28 cellular contexts compared by ENCODE assay signal in the genomic region with DNA sequence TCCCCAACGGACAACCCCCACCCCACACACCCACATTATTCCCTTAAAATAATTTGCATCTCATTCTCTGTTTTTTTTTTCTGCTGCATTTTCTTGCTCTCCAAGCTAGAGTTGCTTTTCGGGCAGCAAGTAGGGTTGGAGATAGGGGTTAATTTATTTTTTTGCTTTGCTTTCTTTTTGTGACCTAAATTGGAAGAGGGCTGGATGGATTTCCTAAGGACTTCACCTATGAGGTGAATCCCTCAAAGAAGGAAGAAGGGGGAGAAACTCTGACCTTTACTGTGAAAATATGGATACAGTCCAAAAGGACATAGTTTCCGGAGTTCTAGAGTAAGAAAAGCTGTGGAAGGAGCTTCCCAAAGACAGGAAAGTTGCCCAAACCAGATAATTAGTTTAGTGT. TPM values are rescaled to one million over a fixed set of nuclear protein-coding genes. Genes with fewer than 3 reads are reported as not detected.
DNase-seq lines count a peak whose midpoint lies in the region; ATAC-seq and TF ChIP-seq lines count a peak whose summit lies in the region.
"Had no signal": no experiment of that assay in that cellular context is flagged by ENCODE, and none has a peak within 500 bp of the region (broad histone marks: within the 10 kb centered on the region; RNA-seq: fewer than 3 reads in every experiment).

No MANE protein-coding gene starts in this region.

- no peak overlapping the region for H2BK15ac ChIP-seq in H9 (ENCODE audit: low read depth, low read length)
- no peak overlapping the region for H2BK15ac ChIP-seq in mesenchymal stem cell (ENCODE audit: low read depth, poor library complexity, severe bottlenecking)

- H4K5ac ChIP-seq in H9 (ENCODE audit: insufficient read length, low read depth, low read length), result no peak overlapping the region

- H2BK12ac ChIP-seq in H9 (ENCODE audit: insufficient read length, low read depth, low read length), result no peak overlapping the region
- H2BK12ac ChIP-seq in mesenchymal stem cell (ENCODE audit: low read length in 2 of 2), result no peak overlapping the region

- H3K27me3 ChIP-seq in H9 (ENCODE audit: insufficient read depth, low read length), result no peaks in the 10 kb centered on the region; the same call in 1 of the 2 replicates
- H3K27me3 ChIP-seq in mesenchymal stem cell (ENCODE audit: control insufficient read depth in 1 of 2, insufficient read depth in 1 of 2, low read length in 2 of 2), result peaks cover 56 to 100% of the 10 kb centered on the region in 2 experiments

- peak overlapping the region; percentile 40 to 72 for H3K4me3 Mint-ChIP-seq in H9
- H3K4me3 Mint-ChIP-seq in progenitor cell of endocrine pancreas (ENCODE audit: low read depth), result peak overlapping the region; percentile 30
- H3K4me3 Mint-ChIP-seq: activated naive CD4-positive, alpha-beta T cell treated with anti-CD3 and anti-CD28 coated beads, Interleukin-2, amount 50 U/mL, for 24 hours; effector memory CD8-positive, alpha-beta T cell; stimulated activated effector memory CD8-positive, alpha-beta T cell treated with anti-CD3 and anti-CD28 coated beads, Interleukin-12 subunit alpha, Interleukin-12 subunit beta, amount 100 ng/mL, for 72 hours had no signal

- no peak overlapping the region for H2AK5ac ChIP-seq in H9 (ENCODE audit: insufficient read length, low read length)
- no peak overlapping the region for H2AK5ac ChIP-seq in mesenchymal stem cell (ENCODE audit: low read length, severe bottlenecking)

- H3K4ac ChIP-seq in H9 (ENCODE audit: low read depth, low read length) (no peak overlapping the region), mesenchymal stem cell (ENCODE audit: low read depth in 1 of 2, low read length in 2 of 2) (no peak overlapping the region)

- H2BK20ac ChIP-seq in H9 (ENCODE audit: low read depth, low read length, poor library complexity, severe bottlenecking), result no peak overlapping the region

- H2BK120ac ChIP-seq in H9 (ENCODE audit: low read depth, low read length, poor library complexity, severe bottlenecking) (no peak overlapping the region), mesenchymal stem cell (ENCODE audit: low read depth, low read length) (no peak overlapping the region)

- H3K4me2 ChIP-seq in H9 (ENCODE audit: insufficient read depth, insufficient read length, low read length) (peak overlapping the region; percentile 80), mesenchymal stem cell (ENCODE audit: low read length, poor library complexity, severe bottlenecking) (no peak overlapping the region)
- H3K4me2 ChIP-seq: BLaER1 treated with 17β-estradiol and CSF1 and Interleukin-3, amounts not matched to agents 10 nM and 100 nM had no signal

- H4K8ac ChIP-seq in H9 (replicated peaks; ENCODE audit: insufficient read length, low read depth, low read length) (no peak overlapping the region), mesenchymal stem cell (ENCODE audit: low read length) (no peak overlapping the region)

- H3K36me3 Mint-ChIP-seq in H9 (ENCODE audit: insufficient read depth in 1 of 3, low read depth in 3 of 3), result peaks cover 24 to 75% (median 73%) of the 10 kb centered on the region in 3 experiments
- peaks cover 9% of the 10 kb centered on the region for H3K36me3 Mint-ChIP-seq in progenitor cell of endocrine pancreas (ENCODE audit: insufficient read depth)
- H3K36me3 Mint-ChIP-seq: stimulated activated effector memory CD8-positive, alpha-beta T cell treated with anti-CD3 and anti-CD28 coated beads, Interleukin-12 subunit alpha, Interleukin-12 subunit beta, amount 100 ng/mL, for 72 hours had no signal

- H3K23ac ChIP-seq in H9 (ENCODE audit: insufficient read length, low read depth, low read length), result no peak overlapping the region
- H3K23ac ChIP-seq in mesenchymal stem cell (ENCODE audit: low read length in 2 of 2), result no peak overlapping the region

- no peaks in the 10 kb centered on the region for H3K9me3 ChIP-seq in H9 (ENCODE audit: control insufficient read depth, low read depth, low read length)
- peaks cover 3% of the 10 kb centered on the region for H3K9me3 ChIP-seq in mesenchymal stem cell (ENCODE audit: control insufficient read depth, low read length)
- H3K9me3 ChIP-seq: thoracic aorta had no signal

- H3K4me1 Mint-ChIP-seq in H9 (peaks cover 68 to 69% of the 10 kb centered on the region in 2 experiments), progenitor cell of endocrine pancreas (ENCODE audit: low read depth) (peaks cover 24% of the 10 kb centered on the region)
- H3K4me1 Mint-ChIP-seq: activated naive CD4-positive, alpha-beta T cell treated with anti-CD3 and anti-CD28 coated beads, Interleukin-2, amount 50 U/mL, for 24 hours; stimulated activated effector memory CD8-positive, alpha-beta T cell treated with anti-CD3 and anti-CD28 coated beads, Interleukin-12 subunit alpha, Interleukin-12 subunit beta, amount 100 ng/mL, for 72 hours had no signal

- H3K14ac ChIP-seq in H9 (ENCODE audit: insufficient read depth, low read length) (no peak overlapping the region), mesenchymal stem cell (ENCODE audit: low read length in 2 of 2) (no peak overlapping the region)

- TF ChIP-seq CTCF in H9 (conservative IDR thresholded peaks at IDR 0.05) (no peak), epithelial cell of esophagus (IDR thresholded peaks at IDR 0.05; ENCODE audit: insufficient read depth, low read depth, low read length, missing control alignments) (no peak), progenitor cell of endocrine pancreas (IDR thresholded peaks at IDR 0.05; ENCODE audit: unreplicated experiment) (no peak)

- H3K4me3 ChIP-seq in epithelial cell of esophagus (ENCODE audit: low read length) (peak overlapping the region; percentile 25), mesenchymal stem cell (ENCODE audit: insufficient read depth in 1 of 2, low read depth in 1 of 2, low read length in 2 of 2) (no peak overlapping the region)
- H3K4me3 ChIP-seq: BLaER1 treated with 17β-estradiol and CSF1 and Interleukin-3, amounts not matched to agents 10 nM and 100 nM; K562; thoracic aorta had no signal

- H2AFZ ChIP-seq in H9 (ENCODE audit: low read length) (no peak overlapping the region), mesenchymal stem cell (ENCODE audit: low read depth, low read length) (no peak overlapping the region)

- H3K18ac ChIP-seq in H9 (ENCODE audit: insufficient read length, low read depth, low read length) (no peak overlapping the region), mesenchymal stem cell (ENCODE audit: low read depth in 1 of 2, low read length in 2 of 2) (no peak overlapping the region)

- H3K56ac ChIP-seq in H9 (ENCODE audit: insufficient read length, low read depth, low read length), result no peak overlapping the region

- no peak overlapping the region for H3T11ph ChIP-seq in H9 (ENCODE audit: low read length)

- peaks cover 3 to 6% of the 10 kb centered on the region in 2 experiments; a peak in 3 of 5 replicates for H3K9me3 Mint-ChIP-seq in H9
- H3K9me3 Mint-ChIP-seq in progenitor cell of endocrine pancreas (ENCODE audit: low read depth), result peaks cover 2% of the 10 kb centered on the region

- H3K27ac Mint-ChIP-seq in H9 (peak overlapping the region in 2 of 3 experiments; percentile 100), progenitor cell of endocrine pancreas (no peak overlapping the region)
- H3K27ac Mint-ChIP-seq: activated naive CD4-positive, alpha-beta T cell treated with anti-CD3 and anti-CD28 coated beads, Interleukin-2, amount 50 U/mL, for 24 hours; effector memory CD8-positive, alpha-beta T cell; stimulated activated effector memory CD8-positive, alpha-beta T cell treated with anti-CD3 and anti-CD28 coated beads, Interleukin-12 subunit alpha, Interleukin-12 subunit beta, amount 100 ng/mL, for 72 hours had no signal

- ATAC-seq in GM21529 (IDR thresholded peaks at IDR 0.05; ENCODE audit: unreplicated experiment), result no peak
- ATAC-seq: effector memory CD8-positive, alpha-beta T cell; HCT116; K562; stimulated activated effector memory CD8-positive, alpha-beta T cell treated with anti-CD3 and anti-CD28 coated beads, Interleukin-12 subunit alpha, Interleukin-12 subunit beta, amount 100 ng/mL, for 72 hours had no signal

- no peaks in the 10 kb centered on the region for H3K27me3 Mint-ChIP-seq in H9 (ENCODE audit: low read depth)
- H3K27me3 Mint-ChIP-seq in progenitor cell of endocrine pancreas, result peaks cover 81% of the 10 kb centered on the region

- H4K20me1 ChIP-seq in H9 (ENCODE audit: control insufficient read depth, insufficient read depth, insufficient read length), result no peaks in the 10 kb centered on the region

- H3K79me2 ChIP-seq in H9 (ENCODE audit: insufficient read depth, low read length), result peaks cover 20% of the 10 kb centered on the region; the same call in 1 of the 2 replicates

- no peak overlapping the region for H3K9ac ChIP-seq in H9 (ENCODE audit: extremely low read depth, insufficient read length, low read length)
- no peak overlapping the region for H3K9ac ChIP-seq in mesenchymal stem cell (ENCODE audit: low read length)
- H3K9ac ChIP-seq: BLaER1 treated with 17β-estradiol and CSF1 and Interleukin-3, amounts not matched to agents 10 nM and 100 nM had no signal

- H3K79me1 ChIP-seq in H9 (ENCODE audit: insufficient read depth, low read depth, low read length, poor library complexity, severe bottlenecking) (no peaks in the 10 kb centered on the region), mesenchymal stem cell (replicated peaks; ENCODE audit: low read length, poor library complexity, severe bottlenecking) (no peaks in the 10 kb centered on the region)

- H3K23me2 ChIP-seq in H9 (ENCODE audit: insufficient read length, low read depth, low read length, poor library complexity, severe bottlenecking), result no peaks in the 10 kb centered on the region

- H4K91ac ChIP-seq in H9 (ENCODE audit: insufficient read length, low read depth, low read length) (no peak overlapping the region), mesenchymal stem cell (ENCODE audit: low read length) (no peak overlapping the region)

- no peak overlapping the region for H2BK5ac ChIP-seq in H9 (ENCODE audit: insufficient read length, low read length)
- no peak overlapping the region for H2BK5ac ChIP-seq in mesenchymal stem cell (ENCODE audit: low read depth, low read length, poor library complexity, severe bottlenecking)

- no peaks in the 10 kb centered on the region for H3K36me3 ChIP-seq in mesenchymal stem cell (ENCODE audit: control insufficient read depth in 1 of 2, insufficient read depth in 2 of 2, low read depth in 1 of 2, low read length in 2 of 2)
- H3K36me3 ChIP-seq: BLaER1 treated with 17β-estradiol and CSF1 and Interleukin-3, amounts not matched to agents 10 nM and 100 nM; thoracic aorta; WERI-Rb-1 had no signal

- no CpG with 5 or more reads among the region's 3 CpGs for WGBS in H9 (ENCODE audit: extremely low coverage, insufficient read length, low lambda C conversion rate)
- WGBS in mesenchymal stem cell, result 96% methylated on average over 3 of the region's 3 CpGs

- H3K27ac ChIP-seq in H9 (ENCODE audit: insufficient read length, low read depth, low read length) (no peak overlapping the region), angular gyrus (ENCODE audit: low read depth, low read length) (peak overlapping the region; percentile 80), mesenchymal stem cell (ENCODE audit: low read length, poor library complexity, severe bottlenecking) (no peak overlapping the region)
- H3K27ac ChIP-seq: BLaER1 treated with 17β-estradiol and CSF1 and Interleukin-3, amounts not matched to agents 10 nM and 100 nM; thoracic aorta; WERI-Rb-1 had no signal

- peaks cover 20% of the 10 kb centered on the region for H3K4me1 ChIP-seq in H9 (ENCODE audit: insufficient read depth, low read length)
- H3K4me1 ChIP-seq in mesenchymal stem cell (ENCODE audit: control insufficient read depth, insufficient read depth, low read depth, low read length), result no peaks in the 10 kb centered on the region

- DNase-seq in H9 (no peak), epithelial cell of esophagus (ENCODE audit: low read depth) (no peak), progenitor cell of endocrine pancreas (ENCODE audit: low spot score, unreplicated experiment) (no peak), mesenchymal stem cell (no peak), HK-2 (ENCODE audit: unreplicated experiment) (no peak)
- DNase-seq in stimulated activated CD4-positive, alpha-beta T cell treated with anti-CD3 and anti-CD28 coated beads, Interleukin-1b, Interleukin-23, amount 100 ng/mL, for 48 hours, result no peak
- DNase-seq: activated CD4-positive, alpha-beta T cell treated with anti-CD3 and anti-CD28 coated beads, Interleukin-2, amount 50 U/mL, for 1 hour; activated CD8-positive, alpha-beta memory T cell treated with anti-CD3 and anti-CD28 coated beads, Interleukin-2, amount 50 U/mL, for 4 hours; aorta; effector memory CD8-positive, alpha-beta T cell; kidney glomerular epithelial cell; NCI-H1105 treated with DMSO at 0.1 percent for 48 hours; NCI-H2081 treated with DMSO at 0.1 percent for 48 hours; NCI-H446; NCI-H82; stimulated activated CD4-positive, alpha-beta T cell treated with anti-CD3 and anti-CD28 coated beads, Interleukin-2, amount 100 ng/mL, for 48 hours; WERI-Rb-1 had no signal

RNA-seq across cellular contexts. Expression of a gene that starts 6.7 kb away (rescaled TPM):
- total RNA-seq in H9 (2021) (307 and 316 TPM in 2 replicates), progenitor cell of endocrine pancreas (55.0 and 72.0 TPM in 2 replicates)
- polyA plus RNA-seq in mesenchymal stem cell (2013, experiment 1 of 2), result not detected
- not detected for polyA plus RNA-seq in mesenchymal stem cell (2013, experiment 2 of 2)
- total RNA-seq: MCF 10A, omental fat pad had no signal
- polyA plus RNA-seq: AG04450, K562 had no signal
